ENCODE assay signal across 25 cellular contexts in genomic region chr21:15820327-15820726, GRCh38.
"Had no signal": no experiment of that assay in that cellular context is flagged by ENCODE, and none has a peak within 500 bp of the region (broad histone marks: within the 10 kb centered on the region; RNA-seq: fewer than 3 reads in every experiment).

No MANE protein-coding gene starts in this region.

- H3K9ac ChIP-seq: neural progenitor cell, parathyroid adenoma had no signal

- H3K79me2 ChIP-seq: hepatocyte, parathyroid adenoma had no signal

- H3K36me3 ChIP-seq: neural progenitor cell had no signal

- H3K9me3 ChIP-seq: gastrocnemius medialis, left lung, right lobe of liver, thoracic aorta, tibial nerve, upper lobe of left lung had no signal

- H3K4me1 Mint-ChIP-seq: nephron, neural progenitor cell had no signal

- DNase-seq: cortex of kidney; effector memory CD8-positive, alpha-beta T cell; foreskin fibroblast; gastrocnemius medialis; head of caudate nucleus; left cardiac atrium; left lung; mesendoderm; midbrain; naive thymus-derived CD4-positive, alpha-beta T cell; right lobe of liver; small intestine; stimulated activated CD4-positive, alpha-beta T cell treated with anti-CD3 and anti-CD28 coated beads, Interleukin-15, amount 100 ng/mL, for 24 hours; stimulated activated CD4-positive, alpha-beta T cell treated with anti-CD3 and anti-CD28 coated beads, Interleukin-2, amount 100 ng/mL, for 48 hours; stimulated activated naive B cell treated with anti-CD40 and anti-IgM and Interleukin-4, amounts not matched to agents 10 μg/mL and 1 μg/mL and 100 μg/mL, for 72 hours; upper lobe of left lung had no signal

- H3K27ac Mint-ChIP-seq: nephron; neural progenitor cell; progenitor cell of endocrine pancreas; stimulated activated naive B cell treated with anti-CD40 and anti-IgM and Interleukin-4, amounts not matched to agents 10 μg/mL and 1 μg/mL and 100 μg/mL, for 72 hours; stimulated activated naive CD8-positive, alpha-beta T cell treated with anti-CD3 and anti-CD28 coated beads, Interleukin-15, Interleukin-2, amounts not matched to agents 100 ng/mL and 50 ng/mL, for 24 hours had no signal

- H3K4me1 ChIP-seq: neural progenitor cell, parathyroid adenoma, right lobe of liver, upper lobe of left lung had no signal

- H3K4me3 Mint-ChIP-seq: effector memory CD8-positive, alpha-beta T cell; naive thymus-derived CD4-positive, alpha-beta T cell; nephron; neural progenitor cell; stimulated activated naive B cell treated with anti-CD40 and anti-IgM and Interleukin-4, amounts not matched to agents 10 μg/mL and 1 μg/mL and 100 μg/mL, for 72 hours; stimulated activated naive CD8-positive, alpha-beta T cell treated with anti-CD3 and anti-CD28 coated beads, Interleukin-15, Interleukin-2, amounts not matched to agents 100 ng/mL and 50 ng/mL, for 24 hours had no signal

- H3K27me3 Mint-ChIP-seq: effector memory CD8-positive, alpha-beta T cell; naive thymus-derived CD4-positive, alpha-beta T cell; progenitor cell of endocrine pancreas; stimulated activated naive B cell treated with anti-CD40 and anti-IgM and Interleukin-4, amounts not matched to agents 10 μg/mL and 1 μg/mL and 100 μg/mL, for 72 hours; stimulated activated naive CD8-positive, alpha-beta T cell treated with anti-CD3 and anti-CD28 coated beads, Interleukin-15, Interleukin-2, amounts not matched to agents 100 ng/mL and 50 ng/mL, for 24 hours had no signal

- H2AFZ ChIP-seq: hepatocyte, neural progenitor cell, parathyroid adenoma had no signal

- ATAC-seq: effector memory CD8-positive, alpha-beta T cell; gastrocnemius medialis; left cardiac atrium; left lung; naive thymus-derived CD4-positive, alpha-beta T cell; right lobe of liver; stimulated activated naive B cell treated with anti-CD40 and anti-IgM and Interleukin-4, amounts not matched to agents 10 μg/mL and 1 μg/mL and 100 μg/mL, for 72 hours had no signal

- FAIRE-seq: small intestine, urothelium cell line had no signal

- H3K27me3 ChIP-seq: gastrocnemius medialis, hepatocyte, left lung, neural progenitor cell, right lobe of liver, tibial nerve, upper lobe of left lung had no signal

- H3K27ac ChIP-seq: hepatocyte, left lung, neural progenitor cell, parathyroid adenoma, right lobe of liver, thoracic aorta, tibial nerve, upper lobe of left lung had no signal

- H3K9me3 Mint-ChIP-seq: effector memory CD8-positive, alpha-beta T cell had no signal

- H3K4me2 ChIP-seq: hepatocyte, neural progenitor cell had no signal

- H3K4me3 ChIP-seq: gastrocnemius medialis, hepatocyte, left lung, neural progenitor cell, right lobe of liver, thoracic aorta, tibial nerve, upper lobe of left lung had no signal
